ENCODE assay signal across 23 cellular contexts in genomic region chr11:35376613-35377012, GRCh38. TPM values are rescaled to one million over a fixed set of nuclear protein-coding genes. Genes with fewer than 3 reads are reported as not detected.
"Had no signal": no experiment of that assay in that cellular context is flagged by ENCODE, and none has a peak within 500 bp of the region (broad histone marks: within the 10 kb centered on the region; RNA-seq: fewer than 3 reads in every experiment).

No MANE protein-coding gene starts in this region.

- H3K27ac Mint-ChIP-seq: activated B cell treated with CpG ODN at 0.5 μM for 24 hours; activated CD8-positive, alpha-beta T cell treated with anti-CD3 and anti-CD28 coated beads for 36 hours; activated naive CD4-positive, alpha-beta T cell treated with anti-CD3 and anti-CD28 coated beads for 36 hours; activated naive CD8-positive, alpha-beta T cell treated with anti-CD3 and anti-CD28 coated beads, Interleukin-2, amount 50 U/mL, for 24 hours; activated T-cell treated with anti-CD3 and anti-CD28 coated beads, Interleukin-2, amount 50 U/mL, for 24 hours; nephron progenitor cell; progenitor cell of endocrine pancreas had no signal

- H3K9me3 ChIP-seq: colonic mucosa, gastrocnemius medialis, heart left ventricle, left lung, thyroid gland had no signal

- H3K27me3 ChIP-seq: colonic mucosa, gastrocnemius medialis, heart left ventricle, left lung, thyroid gland had no signal

- H3K36me3 ChIP-seq: colonic mucosa, gastrocnemius medialis, heart left ventricle, left lung, thyroid gland had no signal

- H3K9me3 Mint-ChIP-seq: activated B cell treated with CpG ODN at 0.5 μM for 24 hours; activated CD8-positive, alpha-beta T cell treated with anti-CD3 and anti-CD28 coated beads for 36 hours; activated naive CD4-positive, alpha-beta T cell treated with anti-CD3 and anti-CD28 coated beads for 36 hours; activated naive CD8-positive, alpha-beta T cell treated with anti-CD3 and anti-CD28 coated beads, Interleukin-2, amount 50 U/mL, for 24 hours; activated T-cell treated with anti-CD3 and anti-CD28 coated beads, Interleukin-2, amount 50 U/mL, for 24 hours; central memory CD8-positive, alpha-beta T cell; nephron progenitor cell had no signal

- H3K27me3 Mint-ChIP-seq: activated B cell treated with CpG ODN at 0.5 μM for 24 hours; activated CD8-positive, alpha-beta T cell treated with anti-CD3 and anti-CD28 coated beads for 36 hours; activated T-cell treated with anti-CD3 and anti-CD28 coated beads, Interleukin-2, amount 50 U/mL, for 24 hours; central memory CD8-positive, alpha-beta T cell had no signal

- H3K27ac ChIP-seq: colonic mucosa, gastrocnemius medialis, left lung, thyroid gland had no signal

- H3K4me3 Mint-ChIP-seq: activated B cell treated with CpG ODN at 0.5 μM for 24 hours; activated CD8-positive, alpha-beta T cell treated with anti-CD3 and anti-CD28 coated beads for 36 hours; activated naive CD4-positive, alpha-beta T cell treated with anti-CD3 and anti-CD28 coated beads for 36 hours; activated naive CD8-positive, alpha-beta T cell treated with anti-CD3 and anti-CD28 coated beads, Interleukin-2, amount 50 U/mL, for 24 hours; activated T-cell treated with anti-CD3 and anti-CD28 coated beads, Interleukin-2, amount 50 U/mL, for 24 hours; central memory CD8-positive, alpha-beta T cell; nephron progenitor cell had no signal

- DNase-seq: activated B cell treated with CpG ODN at 0.5 μM for 24 hours; activated CD4-positive, alpha-beta T cell treated with anti-CD3 and anti-CD28 coated beads for 48 hours; activated CD8-positive, alpha-beta T cell treated with anti-CD3 and anti-CD28 coated beads for 36 hours; activated naive CD4-positive, alpha-beta T cell treated with anti-CD3 and anti-CD28 coated beads for 36 hours; activated naive CD8-positive, alpha-beta T cell treated with anti-CD3 and anti-CD28 coated beads, Interleukin-2, amount 50 U/mL, for 24 hours; activated T-cell treated with anti-CD3 and anti-CD28 coated beads, Interleukin-2, amount 50 U/mL, for 24 hours; aorta; colonic mucosa; gastrocnemius medialis; heart left ventricle; left lung; midbrain; nephron progenitor cell; nucleus accumbens; stimulated activated CD4-positive, alpha-beta T cell treated with anti-CD3 and anti-CD28 coated beads, Interleukin-12 subunit alpha, Interleukin-12 subunit beta, amount 100 ng/mL, for 4 hours; stimulated activated CD4-positive, alpha-beta T cell treated with anti-CD3 and anti-CD28 coated beads, Interleukin-1b, Interleukin-23, amount 100 ng/mL, for 48 hours; stimulated activated naive CD4-positive, alpha-beta T cell treated with Interleukin-2 at 50 U/mL for 16 hours; T-helper 9 cell; thyroid gland had no signal

- H3K4me3 ChIP-seq: colonic mucosa, gastrocnemius medialis, heart left ventricle, left lung, thyroid gland had no signal

- H3K4me1 ChIP-seq: colonic mucosa, left lung had no signal

RNA-seq across cellular contexts. Expression of gene SLC1A2, which starts 42.7 kb away (rescaled TPM):
- total RNA-seq: activated B cell treated with CpG ODN at 0.5 μM for 24 hours; activated CD8-positive, alpha-beta T cell treated with anti-CD3 and anti-CD28 coated beads for 36 hours; activated naive CD4-positive, alpha-beta T cell treated with anti-CD3 and anti-CD28 coated beads for 36 hours; kidney epithelial cell; lung microvascular endothelial cell had no signal
- polyA plus RNA-seq: aorta had no signal
